Comparison of ENCODE assay signal across 10 cellular contexts in genomic region chr10:78346721-78347120, GRCh38.
"Had no signal": no experiment of that assay in that cellular context is flagged by ENCODE, and none has a peak within 500 bp of the region (broad histone marks: within the 10 kb centered on the region; RNA-seq: fewer than 3 reads in every experiment).

No MANE protein-coding gene starts in this region.

- FAIRE-seq: H1, H54, HTR-8/SVneo had no signal

- ATAC-seq: GM23338, K562 had no signal

- DNase-seq: H9, HCEC 1CT, HFFc6, IMR-90, KG1 had no signal

- H3K4me2 ChIP-seq: GM23338 had no signal

- H3K4me3 ChIP-seq: GM23338, K562 had no signal
